Comparison of ENCODE assay signal across 24 cellular contexts in genomic region chr2:160838100-160838499, GRCh38.
A peak's percentile ranks its signal among the peaks of the same experiment; 100 is the strongest.
DNase-seq lines count a peak whose midpoint lies in the region; ATAC-seq, FAIRE-seq and TF ChIP-seq lines count a peak whose summit lies in the region.
"Had no signal": no experiment of that assay in that cellular context is flagged by ENCODE, and none has a peak within 500 bp of the region (broad histone marks: within the 10 kb centered on the region; RNA-seq: fewer than 3 reads in every experiment).

No MANE protein-coding gene starts in this region.

- H3K9me2 ChIP-seq in SK-N-SH: no peaks in the 10 kb centered on the region

- CTCF ChIA-PET in SK-N-SH (lab: Yijun Ruan, JAX): interaction anchor here (0.7 to 0.9 kb wide), 2 partner anchors 156 to 520 kb away, joined by 3 read pairs; no protein-coding TSS in a partner anchor

- no peaks in the 10 kb centered on the region for H3K36me3 ChIP-seq in SK-N-SH (replicated peaks in 1 of 2; ENCODE audit: control insufficient read depth in 1 of 2, insufficient read depth in 2 of 2, low read length in 1 of 2)
- H3K36me3 ChIP-seq in SJSA1: no peaks in the 10 kb centered on the region
- no peaks in the 10 kb centered on the region for H3K36me3 ChIP-seq in keratinocyte (ENCODE audit: control insufficient read depth in 2 of 2, extremely low read depth in 1 of 2, insufficient read depth in 2 of 2, low read length in 2 of 2)
- H3K36me3 ChIP-seq in WERI-Rb-1: no peaks in the 10 kb centered on the region
- H3K36me3 ChIP-seq: BLaER1, MG63 had no signal

- H3K4me3 ChIP-seq in SK-N-SH (ENCODE audit: low read depth in 2 of 2, low read length in 1 of 2) (no peak overlapping the region), SJSA1 (no peak overlapping the region), keratinocyte (ENCODE audit: control insufficient read depth in 2 of 3, extremely low read depth in 1 of 3, insufficient read depth in 2 of 3, low read depth in 1 of 3, low read length in 3 of 3) (no peak overlapping the region), WERI-Rb-1 (ENCODE audit: low read depth, low read length) (no peak overlapping the region)
- H3K4me3 ChIP-seq: BLaER1, MG63 had no signal

- TF ChIP-seq CTCF in SK-N-SH (IDR thresholded peaks at IDR 0.05) (no peak), keratinocyte (optimal IDR thresholded peaks at IDR 0.05 in 1 of 3, IDR thresholded peaks at IDR 0.05 in 1 of 3, conservative IDR thresholded peaks at IDR 0.05 in 1 of 3; ENCODE audit: extremely low read depth in 1 of 3, insufficient read depth in 2 of 3, low read length in 3 of 3) (no peak), WERI-Rb-1 (IDR thresholded peaks at IDR 0.05; ENCODE audit: low read depth, low read length) (no peak)

- DNase-seq in SK-N-SH (no peak), SJSA1 (ENCODE audit: low read depth in 1 of 2, low spot score in 2 of 2) (peak in 1 of 2 experiments; percentile 17), keratinocyte (ENCODE audit: low read depth, low spot score) (no peak), Kasumi-1 (lab: John Stamatoyannopoulos, UW) (no peak), T-helper 9 cell (no peak), WERI-Rb-1 (no peak)
- DNase-seq: CD4-positive, CD25-positive, alpha-beta regulatory T cell; GOT3; KBM-7; NCI-H1105 treated with DMSO at 0.1 percent for 48 hours; NCI-H146; NCI-H1930; NCI-H2171; NCI-H510A; NCI-H69; Right ventricle myocardium superior; RPMI8226; SW 1271 had no signal

- 50% methylated on average over 2 of the region's 2 CpGs for WGBS in SK-N-SH (ENCODE audit: low lambda C conversion rate)

- H3K9ac ChIP-seq in SK-N-SH: no peak overlapping the region
- no peak overlapping the region for H3K9ac ChIP-seq in keratinocyte (ENCODE audit: control insufficient read depth, extremely low read depth, insufficient read depth, low read length)
- H3K9ac ChIP-seq: BLaER1 had no signal

- H3K4me1 ChIP-seq in SK-N-SH (ENCODE audit: control insufficient read depth in 1 of 2, insufficient read depth in 2 of 2, low read depth in 1 of 2, low read length in 1 of 2) (peaks cover 2 to 12% of the 10 kb centered on the region in 2 experiments; a peak in 3 of 4 replicates), SJSA1 (replicated peaks) (peaks cover 34% of the 10 kb centered on the region), keratinocyte (ENCODE audit: control insufficient read depth, extremely low read depth, insufficient read depth, low read length) (peaks cover 13% of the 10 kb centered on the region)
- H3K4me1 ChIP-seq: BLaER1 had no signal

- no peaks in the 10 kb centered on the region for H3K27me3 ChIP-seq in SK-N-SH (ENCODE audit: insufficient read depth)
- H3K27me3 ChIP-seq in SJSA1 (replicated peaks): no peaks in the 10 kb centered on the region
- no peaks in the 10 kb centered on the region for H3K27me3 ChIP-seq in keratinocyte (ENCODE audit: control insufficient read depth, extremely low read depth, insufficient read depth, low read length)
- no peaks in the 10 kb centered on the region for H3K27me3 ChIP-seq in WERI-Rb-1 (ENCODE audit: insufficient read depth, low read depth, severe bottlenecking)
- H3K27me3 ChIP-seq: BLaER1, MG63 had no signal

- peaks cover 14% of the 10 kb centered on the region for H3F3A ChIP-seq in SK-N-SH (replicated peaks; ENCODE audit: insufficient read depth)

- no peaks in the 10 kb centered on the region for H3K79me2 ChIP-seq in SK-N-SH (ENCODE audit: insufficient read depth)
- H3K79me2 ChIP-seq in keratinocyte (ENCODE audit: control insufficient read depth, insufficient read depth, low read length): no peaks in the 10 kb centered on the region

- H3K9me1 ChIP-seq in keratinocyte (ENCODE audit: control insufficient read depth, extremely low read depth, insufficient read depth, low read length): no peaks in the 10 kb centered on the region

- dilution Hi-C loops in keratinocyte (cut with MboI; ENCODE audit: extremely low pct_ligation_motif_present, low sequenced_read_pairs): no loop called here

- TF ChIP-seq EP300 in SK-N-SH (IDR thresholded peaks at IDR 0.05; ENCODE audit: borderline replicate concordance in 1 of 2, low read depth in 1 of 2, low read length in 1 of 2): no peak

- H2AFZ ChIP-seq in SK-N-SH (ENCODE audit: low read depth) (no peak overlapping the region), keratinocyte (ENCODE audit: control insufficient read depth, low read length) (no peak overlapping the region)

- POLR2A ChIA-PET in SK-N-SH (lab: Yijun Ruan, JAX): no interaction called here

- H3K4me2 ChIP-seq in SK-N-SH (no peak overlapping the region), keratinocyte (ENCODE audit: control insufficient read depth, extremely low read depth, insufficient read depth, low read depth, low read length) (no peak overlapping the region)
- H3K4me2 ChIP-seq: BLaER1 had no signal

- no peak for TF ChIP-seq RAD21 in SK-N-SH (IDR thresholded peaks at IDR 0.05; ENCODE audit: low read length)

- peak; percentile 67 for FAIRE-seq in keratinocyte (lab: Jason Lieb, UNC)
- FAIRE-seq: D721Med, G401.6 had no signal

- no peak for ATAC-seq in SK-N-SH treated with all-trans-retinoic acid at 6 μM for 48 hours

- H3K27ac ChIP-seq in SK-N-SH (ENCODE audit: low read depth in 2 of 2, low read length in 1 of 2): peak overlapping the region; percentile 31 to 78; a peak in 2 of 4 replicates
- H3K27ac ChIP-seq in SJSA1: peak overlapping the region; percentile 73
- no peak overlapping the region for H3K27ac ChIP-seq in keratinocyte (ENCODE audit: control insufficient read depth, insufficient read depth, low read length)
- no peak overlapping the region for H3K27ac ChIP-seq in WERI-Rb-1
- H3K27ac ChIP-seq: BLaER1, HL-60 had no signal

- H4K20me1 ChIP-seq in SK-N-SH (ENCODE audit: insufficient read depth) (no peaks in the 10 kb centered on the region), keratinocyte (ENCODE audit: control insufficient read depth, extremely low read depth, insufficient read depth, low read length) (no peaks in the 10 kb centered on the region)
- H4K20me1 ChIP-seq: BLaER1 had no signal

- no peaks in the 10 kb centered on the region for H3K9me3 ChIP-seq in SK-N-SH
- no peaks in the 10 kb centered on the region for H3K9me3 ChIP-seq in SJSA1 (replicated peaks)
- no peaks in the 10 kb centered on the region for H3K9me3 ChIP-seq in keratinocyte (ENCODE audit: control insufficient read depth, low read depth, low read length)
- no peaks in the 10 kb centered on the region for H3K9me3 ChIP-seq in WERI-Rb-1 (ENCODE audit: severe bottlenecking)

TF ChIP-seq in SK-N-SH, 30 proteins besides CTCF, POLR2A, EP300 and RAD21:
- TF ChIP-seq, protein P1, sequence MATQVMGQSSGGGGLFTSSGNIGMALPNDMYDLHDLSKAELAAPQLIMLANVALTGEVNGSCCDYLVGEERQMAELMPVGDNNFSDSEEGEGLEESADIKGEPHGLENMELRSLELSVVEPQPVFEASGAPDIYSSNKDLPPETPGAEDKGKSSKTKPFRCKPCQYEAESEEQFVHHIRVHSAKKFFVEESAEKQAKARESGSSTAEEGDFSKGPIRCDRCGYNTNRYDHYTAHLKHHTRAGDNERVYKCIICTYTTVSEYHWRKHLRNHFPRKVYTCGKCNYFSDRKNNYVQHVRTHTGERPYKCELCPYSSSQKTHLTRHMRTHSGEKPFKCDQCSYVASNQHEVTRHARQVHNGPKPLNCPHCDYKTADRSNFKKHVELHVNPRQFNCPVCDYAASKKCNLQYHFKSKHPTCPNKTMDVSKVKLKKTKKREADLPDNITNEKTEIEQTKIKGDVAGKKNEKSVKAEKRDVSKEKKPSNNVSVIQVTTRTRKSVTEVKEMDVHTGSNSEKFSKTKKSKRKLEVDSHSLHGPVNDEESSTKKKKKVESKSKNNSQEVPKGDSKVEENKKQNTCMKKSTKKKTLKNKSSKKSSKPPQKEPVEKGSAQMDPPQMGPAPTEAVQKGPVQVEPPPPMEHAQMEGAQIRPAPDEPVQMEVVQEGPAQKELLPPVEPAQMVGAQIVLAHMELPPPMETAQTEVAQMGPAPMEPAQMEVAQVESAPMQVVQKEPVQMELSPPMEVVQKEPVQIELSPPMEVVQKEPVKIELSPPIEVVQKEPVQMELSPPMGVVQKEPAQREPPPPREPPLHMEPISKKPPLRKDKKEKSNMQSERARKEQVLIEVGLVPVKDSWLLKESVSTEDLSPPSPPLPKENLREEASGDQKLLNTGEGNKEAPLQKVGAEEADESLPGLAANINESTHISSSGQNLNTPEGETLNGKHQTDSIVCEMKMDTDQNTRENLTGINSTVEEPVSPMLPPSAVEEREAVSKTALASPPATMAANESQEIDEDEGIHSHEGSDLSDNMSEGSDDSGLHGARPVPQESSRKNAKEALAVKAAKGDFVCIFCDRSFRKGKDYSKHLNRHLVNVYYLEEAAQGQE (IDR thresholded peaks at IDR 0.05; ENCODE audit: low read depth, low read length): no peak
- TF ChIP-seq YY1 (IDR thresholded peaks at IDR 0.05; ENCODE audit: low read depth): no peak
TF ChIP-seq in SK-N-SH: peak in this region for 0.

TF ChIP-seq in SK-N-SH treated with all-trans-retinoic acid at 6 μM for 48 hours, 23 proteins besides CTCF, POLR2A, EP300 and RAD21:
- TF ChIP-seq TSHZ2 (CRISPR knock-in tag; IDR thresholded peaks at IDR 0.05): no peak
- no peak for TF ChIP-seq ZNF565 (CRISPR knock-in tag; conservative IDR thresholded peaks at IDR 0.05; ENCODE audit: low read depth)
- TF ChIP-seq CSDC2 (CRISPR knock-in tag; IDR thresholded peaks at IDR 0.05): no peak

Comparison
In these comparisons a context has a peak if more than half of its experiments do, and no peak if none do; other contexts are left out.
1. H3K27ac ChIP-seq: peak in SK-N-SH (2 of 2) and SJSA1 (single experiment); none in keratinocyte (single experiment) and WERI-Rb-1 (single experiment).